Comparison of ENCODE assay signal across 25 cellular contexts in genomic region chr12:126547905-126548304, GRCh38.
"Had no signal": no experiment of that assay in that cellular context is flagged by ENCODE, and none has a peak within 500 bp of the region (broad histone marks: within the 10 kb centered on the region; RNA-seq: fewer than 3 reads in every experiment).

No MANE protein-coding gene starts in this region.

- H3K4me1 Mint-ChIP-seq: activated B cell treated with CpG ODN at 0.5 μM for 24 hours; activated naive CD4-positive, alpha-beta T cell treated with anti-CD3 and anti-CD28 coated beads, Interleukin-2, amount 50 U/mL, for 24 hours; stimulated activated memory B cell treated with anti-CD40 and anti-IgM and Interleukin-4, amounts not matched to agents 10 μg/mL and 1 μg/mL and 100 μg/mL, for 72 hours had no signal

- H3K27ac ChIP-seq: brain microvascular endothelial cell, heart right ventricle, right lobe of liver, stomach, suprapubic skin, tibial nerve had no signal

- DNase-seq: activated B cell treated with CpG ODN at 0.5 μM for 24 hours; activated CD4-positive, alpha-beta memory T cell treated with anti-CD3 and anti-CD28 coated beads for 36 hours; activated CD4-positive, alpha-beta T cell treated with anti-CD3 and anti-CD28 coated beads for 4 hours; activated effector memory CD4-positive, alpha-beta T cell treated with anti-CD3 and anti-CD28 coated beads, Interleukin-2, amount 50 U/mL, for 16 hours; activated T-cell treated with anti-CD3 and anti-CD28 coated beads, Interleukin-2, amount 50 U/mL, for 72 hours; aorta; brain microvascular endothelial cell; caudate nucleus; effector CD4-positive, alpha-beta T cell; heart right ventricle; islet precursor cell; left cardiac atrium; nephron progenitor cell; occipital lobe; right lobe of liver; stimulated activated CD4-positive, alpha-beta T cell treated with anti-CD3 and anti-CD28 coated beads, Interleukin-15, amount 100 ng/mL, for 24 hours; stomach; T1000 had no signal

- H3K36me3 ChIP-seq: brain microvascular endothelial cell, heart right ventricle, right lobe of liver, stomach, suprapubic skin, tibial nerve had no signal

- H3K36me3 Mint-ChIP-seq: activated naive CD4-positive, alpha-beta T cell treated with anti-CD3 and anti-CD28 coated beads, Interleukin-2, amount 50 U/mL, for 24 hours; stimulated activated memory B cell treated with anti-CD40 and anti-IgM and Interleukin-4, amounts not matched to agents 10 μg/mL and 1 μg/mL and 100 μg/mL, for 72 hours had no signal

- ATAC-seq: activated T-cell treated with anti-CD3 and anti-CD28 coated beads, Interleukin-2, amount 50 U/mL, for 72 hours; heart right ventricle; left cardiac atrium; right lobe of liver; stimulated activated memory B cell treated with anti-CD40 and anti-IgM and Interleukin-4, amounts not matched to agents 10 μg/mL and 1 μg/mL and 100 μg/mL, for 72 hours had no signal

- H3K4me2 ChIP-seq: smooth muscle cell had no signal

- H3K27me3 Mint-ChIP-seq: activated B cell treated with CpG ODN at 0.5 μM for 24 hours; activated CD4-positive, alpha-beta memory T cell treated with anti-CD3 and anti-CD28 coated beads for 36 hours; activated naive CD4-positive, alpha-beta T cell treated with anti-CD3 and anti-CD28 coated beads, Interleukin-2, amount 50 U/mL, for 24 hours; dendritic cell treated with granulocyte-macrophage colony-stimulating factor and Interleukin-4, amounts not matched to agents 40 ng/mL and 50 ng/mL, for 4 days; stimulated activated memory B cell treated with anti-CD40 and anti-IgM and Interleukin-4, amounts not matched to agents 10 μg/mL and 1 μg/mL and 100 μg/mL, for 72 hours had no signal

- H3K27ac Mint-ChIP-seq: activated B cell treated with CpG ODN at 0.5 μM for 24 hours; activated CD4-positive, alpha-beta memory T cell treated with anti-CD3 and anti-CD28 coated beads for 36 hours; activated naive CD4-positive, alpha-beta T cell treated with anti-CD3 and anti-CD28 coated beads, Interleukin-2, amount 50 U/mL, for 24 hours; activated T-cell treated with anti-CD3 and anti-CD28 coated beads, Interleukin-2, amount 50 U/mL, for 72 hours; dendritic cell treated with granulocyte-macrophage colony-stimulating factor and Interleukin-4, amounts not matched to agents 40 ng/mL and 50 ng/mL, for 4 days; nephron progenitor cell; stimulated activated memory B cell treated with anti-CD40 and anti-IgM and Interleukin-4, amounts not matched to agents 10 μg/mL and 1 μg/mL and 100 μg/mL, for 72 hours; T-helper 1 cell treated with Interleukin-12 subunit alpha and Interleukin-12 subunit beta and Interleukin-4 antibody, amounts not matched to agents 30 μg/mL and 1 μg/mL, for 36 hours had no signal

- H3K4me1 ChIP-seq: heart right ventricle, right lobe of liver, stomach, suprapubic skin, tibial nerve had no signal

- H3K4me3 ChIP-seq: heart right ventricle, right lobe of liver, smooth muscle cell, stomach, suprapubic skin, tibial nerve had no signal

- H3K9me3 Mint-ChIP-seq: activated naive CD4-positive, alpha-beta T cell treated with anti-CD3 and anti-CD28 coated beads, Interleukin-2, amount 50 U/mL, for 24 hours; dendritic cell treated with granulocyte-macrophage colony-stimulating factor and Interleukin-4, amounts not matched to agents 40 ng/mL and 50 ng/mL, for 4 days; T-helper 1 cell treated with Interleukin-12 subunit alpha and Interleukin-12 subunit beta and Interleukin-4 antibody, amounts not matched to agents 30 μg/mL and 1 μg/mL, for 36 hours had no signal

- H3K9me3 ChIP-seq: heart right ventricle, right lobe of liver, stomach, suprapubic skin, tibial nerve had no signal

- H3K4me3 Mint-ChIP-seq: activated B cell treated with CpG ODN at 0.5 μM for 24 hours; activated CD4-positive, alpha-beta memory T cell treated with anti-CD3 and anti-CD28 coated beads for 36 hours; activated naive CD4-positive, alpha-beta T cell treated with anti-CD3 and anti-CD28 coated beads, Interleukin-2, amount 50 U/mL, for 24 hours; activated T-cell treated with anti-CD3 and anti-CD28 coated beads, Interleukin-2, amount 50 U/mL, for 72 hours; dendritic cell treated with granulocyte-macrophage colony-stimulating factor and Interleukin-4, amounts not matched to agents 40 ng/mL and 50 ng/mL, for 4 days; nephron progenitor cell; stimulated activated memory B cell treated with anti-CD40 and anti-IgM and Interleukin-4, amounts not matched to agents 10 μg/mL and 1 μg/mL and 100 μg/mL, for 72 hours; T-helper 1 cell treated with Interleukin-12 subunit alpha and Interleukin-12 subunit beta and Interleukin-4 antibody, amounts not matched to agents 30 μg/mL and 1 μg/mL, for 36 hours had no signal

- H3K27me3 ChIP-seq: brain microvascular endothelial cell, heart right ventricle, right lobe of liver, stomach, suprapubic skin, tibial nerve had no signal
